In the genomic region with DNA sequence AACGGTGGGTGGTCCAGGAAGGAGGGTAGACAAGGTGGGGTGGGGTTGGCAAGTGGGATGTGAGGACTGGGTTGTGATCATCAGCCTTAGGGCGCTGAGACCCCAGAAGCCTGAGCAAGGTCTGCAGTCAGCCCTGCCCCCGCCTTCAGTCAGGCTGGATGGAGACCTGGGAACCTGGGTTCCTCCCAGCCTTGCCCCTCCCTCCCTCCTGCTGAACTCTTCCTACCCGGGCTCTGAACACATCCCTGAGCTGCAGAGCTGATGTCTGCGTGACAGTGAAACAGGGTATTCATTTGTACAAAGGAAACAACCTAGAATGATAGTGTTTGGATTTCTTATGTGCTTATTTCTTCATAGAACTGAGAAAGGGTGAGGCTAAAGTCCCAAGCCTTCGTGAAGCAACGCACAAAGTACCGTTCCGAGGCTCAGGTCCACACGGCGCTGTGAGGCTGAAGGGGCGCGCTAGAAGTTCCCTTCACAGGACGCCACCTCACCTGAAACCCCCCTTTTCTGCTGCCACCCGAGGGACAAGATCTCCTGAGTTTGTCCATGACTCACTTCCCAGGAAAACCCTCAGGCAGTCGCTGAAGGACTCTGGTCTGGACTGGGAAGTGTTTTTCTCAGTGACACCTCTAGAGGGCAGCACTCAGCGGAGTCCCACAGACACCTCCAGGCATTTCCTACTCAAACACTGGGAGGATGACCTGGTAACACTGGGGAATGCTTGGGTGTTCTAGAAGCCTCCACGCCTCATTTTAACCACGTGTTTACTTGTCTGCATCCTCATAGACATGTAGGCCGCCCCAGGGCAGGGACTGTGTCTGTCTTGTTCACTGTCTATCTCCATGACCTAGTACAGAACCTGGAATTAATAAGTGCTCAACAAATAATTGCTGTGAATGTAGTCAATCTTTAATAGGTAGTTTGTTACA, we compare ENCODE assay signal across 2 cellular contexts.
TF ChIP-seq lines count a peak whose summit lies in the region.

No MANE protein-coding gene starts in this region.

TF ChIP-seq in HEK293, 187 proteins besides CTCF, POLR2A, EP300 and RAD21 (continued from another document):
- TF ChIP-seq IKZF3 (tag by site-specific recombination; IDR thresholded peaks at IDR 0.05) (peak; percentile 75; the same call in 1 of the 2 replicates), ZNF660 (tag by site-specific recombination; IDR thresholded peaks at IDR 0.05) (peak; percentile 27; the same call in 1 of the 2 replicates)

TF ChIP-seq in liver, 16 proteins besides CTCF, POLR2A, EP300 and RAD21 (continued from another document):
- TF ChIP-seq HNF4G (IDR thresholded peaks at IDR 0.05) (peak; percentile 50), EGR1 (IDR thresholded peaks at IDR 0.05; ENCODE audit: low read depth in 2 of 2) (no peak)
